ENCODE assay signal across 8 cellular contexts in the genomic region with DNA sequence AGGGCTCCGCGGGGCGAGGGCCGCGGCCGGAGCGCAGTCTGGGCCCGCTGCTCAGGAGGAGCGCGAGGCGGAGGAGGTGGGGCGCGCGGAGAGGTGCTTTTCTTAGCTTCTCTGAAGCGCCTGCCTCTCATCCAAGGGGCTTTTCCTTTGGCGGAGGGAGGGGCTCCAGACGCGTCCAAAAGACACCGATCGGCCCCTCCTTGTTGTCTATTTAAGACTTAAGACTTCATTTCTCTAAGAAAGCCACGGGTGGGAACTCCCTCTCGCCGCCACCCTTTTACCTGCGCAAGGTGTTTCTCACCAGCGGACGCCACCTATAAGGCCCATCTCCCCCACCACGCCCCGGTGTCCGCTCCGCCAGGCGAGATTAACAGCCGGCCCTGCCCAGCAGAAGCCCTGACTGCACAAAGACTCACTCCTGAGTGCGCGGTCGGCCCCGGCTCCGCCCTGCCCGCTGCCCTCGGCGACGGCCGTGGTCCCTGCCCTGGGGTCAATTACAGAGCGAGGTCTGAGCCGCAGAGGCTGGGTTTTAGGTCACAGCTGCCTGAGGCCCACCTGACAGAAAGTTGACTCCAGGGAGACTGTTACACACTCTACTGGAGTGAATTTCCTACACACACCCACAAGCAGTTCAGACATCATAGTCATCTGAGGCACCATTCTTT. TPM values are rescaled to one million over a fixed set of nuclear protein-coding genes. Genes with fewer than 3 reads are reported as not detected.
A peak's percentile ranks its signal among the peaks of the same experiment; 100 is the strongest.
DNase-seq lines count a peak whose midpoint lies in the region; ATAC-seq, FAIRE-seq and TF ChIP-seq lines count a peak whose summit lies in the region.

Gene DSC2, minus strand, starts transcription at position 402 of the 665 bp plus-strand sequence. CDS start 450 bp downstream, outside the sequence.

- TF ChIP-seq CTCF in OCI-LY7 (conservative IDR thresholded peaks at IDR 0.05; ENCODE audit: low read length) = no peak

- H3K27me3 ChIP-seq in small intestine (ENCODE audit: control insufficient read depth in 2 of 2, insufficient read depth in 2 of 2, low read length in 2 of 2) = peaks cover 0 to 3% of the 10 kb centered on the region in 2 donors

- CTCF ChIA-PET in OCI-LY7 (lab: Charles Lee; ENCODE audit: unreplicated experiment) = no interaction called here

- peak within 1 kb of the TSS; percentile 71 to 82 for H3K4me3 ChIP-seq in small intestine (ENCODE audit: low read depth in 1 of 2, low read length in 2 of 2)
- no peak within 1 kb of the TSS for H3K4me3 ChIP-seq in OCI-LY7 (ENCODE audit: low read depth, low read length, poor library complexity, severe bottlenecking)

- H3K36me3 ChIP-seq in small intestine (ENCODE audit: control insufficient read depth in 2 of 2, insufficient read depth in 2 of 2, low read length in 2 of 2) (no peaks in the 10 kb centered on the region), OCI-LY7 (ENCODE audit: insufficient read depth, low read length) (no peaks in the 10 kb centered on the region)

- no peaks in the 10 kb centered on the region for H4K20me1 ChIP-seq in OCI-LY7 (ENCODE audit: insufficient read depth, low read length)

- ATAC-seq in HG02852 (IDR thresholded peaks at IDR 0.05; ENCODE audit: unreplicated experiment) (no peak), GM18511 (IDR thresholded peaks at IDR 0.05; ENCODE audit: unreplicated experiment) (no peak)

- BruUV-seq in OCI-LY7 (replicated peaks; lab: Mats Ljungman, UMichigan) = no TSS peak

- H3K27ac ChIP-seq in small intestine (ENCODE audit: low read depth in 1 of 2, low read length in 1 of 2) = peak within 1 kb of the TSS; percentile 93 to 99
- no peak within 1 kb of the TSS for H3K27ac ChIP-seq in OCI-LY7 (ENCODE audit: low read depth, low read length, poor library complexity, severe bottlenecking)

- POLR2A ChIA-PET in OCI-LY7 (lab: Charles Lee) = no interaction called here

- H2AFZ ChIP-seq in OCI-LY7 (ENCODE audit: low read length) = no peak within 1 kb of the TSS

- H3K9me3 ChIP-seq in small intestine (ENCODE audit: control insufficient read depth, low read depth) (no peaks in the 10 kb centered on the region), OCI-LY7 (ENCODE audit: low read length) (no peaks in the 10 kb centered on the region)

- H3K4me2 ChIP-seq in OCI-LY7 (ENCODE audit: low read length) = no peak within 1 kb of the TSS

- FAIRE-seq in small intestine (lab: Jason Lieb, UNC) = no peak

- intact Hi-C loops in OCI-LY7 (cut with micrococcal nuclease; ENCODE audit: unreplicated experiment) = no loop called here

- no peaks in the 10 kb centered on the region for H3K4me1 ChIP-seq in small intestine (ENCODE audit: control insufficient read depth in 2 of 2, insufficient read depth in 1 of 2, low read depth in 1 of 2, low read length in 1 of 2)
- no peaks in the 10 kb centered on the region for H3K4me1 ChIP-seq in OCI-LY7 (ENCODE audit: insufficient read depth, low read length, poor library complexity, severe bottlenecking)

- H3K9me2 ChIP-seq in OCI-LY7 (ENCODE audit: insufficient read depth, low read length) = no peaks in the 10 kb centered on the region

- DNase-seq in HK-2 (ENCODE audit: unreplicated experiment) (peak; percentile 26), amniotic epithelial cell (ENCODE audit: low read depth) (peak; percentile 2), iPS-NIHi7 (ENCODE audit: extremely low spot score) (peak; percentile 73), small intestine (peak; percentile 81), OCI-LY7 (ENCODE audit: low spot score) (no peak), T-helper 2 cell (no peak)

- no peaks in the 10 kb centered on the region for H3K79me2 ChIP-seq in OCI-LY7 (ENCODE audit: insufficient read depth, low read depth, low read length)

- 3 to 8% (median 5%) methylated on average over 40 to 44 of the region's 44 CpGs for WGBS in small intestine, 3 donors

RNA-seq across cellular contexts. Expression of gene DSC2, which starts in this region (rescaled TPM):
- 10 to 100 TPM; 12.7 to 21.1 (median 15.9) TPM for polyA plus RNA-seq in small intestine
- not detected in 2 replicates for total RNA-seq in OCI-LY7 (2014; rRNA removed; shearing (Covaris generic))
- not detected in 2 replicates for total RNA-seq in OCI-LY7 (2022)

Comparison
In these comparisons a context has a peak if more than half of its experiments do, and no peak if none do; other contexts are left out.
1. DNase-seq: peak in HK-2 (single experiment), amniotic epithelial cell (single experiment), iPS-NIHi7 (single experiment) and small intestine (single experiment); none in OCI-LY7 (single experiment) and T-helper 2 cell (0 of 5).